19 cellular contexts compared by ENCODE assay signal in the genomic region with DNA sequence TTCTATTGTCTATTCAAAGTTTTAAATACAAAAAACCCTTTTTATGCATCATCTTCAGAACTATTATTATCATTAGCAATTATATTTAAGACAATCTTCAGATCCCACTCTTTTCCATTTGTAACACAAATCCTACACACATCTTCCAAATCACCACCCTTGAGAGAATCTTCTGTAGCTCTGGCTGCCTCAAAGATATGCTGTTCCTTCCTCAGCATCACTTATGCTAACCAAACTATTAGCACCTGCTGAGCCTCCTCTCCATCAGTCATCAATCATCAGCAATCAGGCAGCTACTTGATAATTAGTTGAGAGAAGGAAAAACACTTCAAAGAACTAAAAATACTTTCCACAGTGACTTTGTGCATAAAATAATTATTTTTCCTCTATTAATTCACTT.
"Had no signal": no experiment of that assay in that cellular context is flagged by ENCODE, and none has a peak within 500 bp of the region (broad histone marks: within the 10 kb centered on the region; RNA-seq: fewer than 3 reads in every experiment).

No MANE protein-coding gene starts in this region.

- H3K27me3 ChIP-seq: dorsolateral prefrontal cortex, esophagus muscularis mucosa, foreskin keratinocyte, gastroesophageal sphincter, heart left ventricle, left lung had no signal

- H3K4me1 ChIP-seq: esophagus muscularis mucosa, foreskin keratinocyte, gastroesophageal sphincter, heart left ventricle, left lung, lower lobe of right lung had no signal

- H3K27me3 Mint-ChIP-seq: naive B cell; naive thymus-derived CD8-positive, alpha-beta T cell had no signal

- H3K27ac Mint-ChIP-seq: mesothelial cell of epicardium; naive B cell; naive thymus-derived CD8-positive, alpha-beta T cell had no signal

- H3K27ac ChIP-seq: coronary artery, dorsolateral prefrontal cortex, esophagus muscularis mucosa, foreskin keratinocyte, gastroesophageal sphincter, heart left ventricle, left lung, lower lobe of right lung had no signal

- H3K36me3 ChIP-seq: esophagus muscularis mucosa, gastroesophageal sphincter, heart left ventricle, left lung, lower lobe of right lung had no signal

- H3K9me3 ChIP-seq: esophagus muscularis mucosa, gastroesophageal sphincter, heart left ventricle, left lung, lower lobe of right lung, mucosa of descending colon had no signal

- H3K4me3 Mint-ChIP-seq: mesothelial cell of epicardium; naive B cell; naive thymus-derived CD8-positive, alpha-beta T cell had no signal

- DNase-seq: dermis blood vessel endothelial cell; dorsolateral prefrontal cortex; effector CD4-positive, alpha-beta T cell; effector memory CD4-positive, alpha-beta T cell; foreskin keratinocyte; heart left ventricle; hippocampal formation; left cardiac atrium; left lung; left ventricle myocardium superior; lower lobe of right lung; mesenchymal stem cell; mucosa of descending colon; naive B cell; naive thymus-derived CD8-positive, alpha-beta T cell had no signal

- H3K4me3 ChIP-seq: coronary artery, dorsolateral prefrontal cortex, esophagus muscularis mucosa, gastroesophageal sphincter, heart left ventricle, left lung, lower lobe of right lung, mucosa of descending colon had no signal

- H3K9me3 Mint-ChIP-seq: mesothelial cell of epicardium had no signal

- H3K36me3 Mint-ChIP-seq: mesothelial cell of epicardium; naive B cell; naive thymus-derived CD8-positive, alpha-beta T cell had no signal

- H3K4me1 Mint-ChIP-seq: mesothelial cell of epicardium; naive B cell; naive thymus-derived CD8-positive, alpha-beta T cell had no signal
